1 cellular context compared by ENCODE assay signal in genomic region chr4:94451669-94452475, GRCh38.
TF ChIP-seq lines count a peak whose summit lies in the region.

TSS of gene PDLIM5 (plus strand) at chr4:94451942. CDS start at chr4:94455289, 3,347 bp downstream.

TF ChIP-seq in HepG2, 621 proteins besides CTCF, POLR2A, EP300 and RAD21 (continued from another document and continues in another):
- TF ChIP-seq ZNF367 (CRISPR knock-in tag; IDR thresholded peaks at IDR 0.05; ENCODE audit: borderline replicate concordance) = no peak
- TF ChIP-seq MXD1 (CRISPR knock-in tag; IDR thresholded peaks at IDR 0.05) = no peak
- no peak for TF ChIP-seq GPBP1L1 (CRISPR knock-in tag; IDR thresholded peaks at IDR 0.05)
- TF ChIP-seq ZNF224 (CRISPR knock-in tag; IDR thresholded peaks at IDR 0.05) = no peak
- peak; percentile 64 for TF ChIP-seq SP5 (CRISPR knock-in tag; IDR thresholded peaks at IDR 0.05; ENCODE audit: borderline replicate concordance, low read depth)
- TF ChIP-seq AFF4 (CRISPR knock-in tag; IDR thresholded peaks at IDR 0.05) = peak; percentile 91
- peak; percentile 63; the same call in 1 of the 2 replicates for TF ChIP-seq RXRB (CRISPR knock-in tag; IDR thresholded peaks at IDR 0.05; ENCODE audit: borderline replicate concordance)
- no peak for TF ChIP-seq RFXANK (CRISPR knock-in tag; IDR thresholded peaks at IDR 0.05)
- TF ChIP-seq ZNF670 (CRISPR knock-in tag; IDR thresholded peaks at IDR 0.05; ENCODE audit: borderline replicate concordance) = no peak
- TF ChIP-seq TEAD2 (CRISPR knock-in tag; IDR thresholded peaks at IDR 0.05) = no peak
- TF ChIP-seq ZNF468 (CRISPR knock-in tag; IDR thresholded peaks at IDR 0.05) = no peak
- no peak for TF ChIP-seq ZNF143 (CRISPR knock-in tag; IDR thresholded peaks at IDR 0.05)
- TF ChIP-seq ZNF225 (CRISPR knock-in tag; IDR thresholded peaks at IDR 0.05) = peak; percentile 82
- no peak; the same call in 1 of the 2 replicates for TF ChIP-seq ZNF841 (CRISPR knock-in tag; IDR thresholded peaks at IDR 0.05; ENCODE audit: borderline replicate concordance)
- TF ChIP-seq ZNF276 (CRISPR knock-in tag; IDR thresholded peaks at IDR 0.05; ENCODE audit: low read depth) = no peak
- TF ChIP-seq ZNF557 (CRISPR knock-in tag; IDR thresholded peaks at IDR 0.05) = no peak
- no peak for TF ChIP-seq KDM6A (CRISPR knock-in tag; IDR thresholded peaks at IDR 0.05; ENCODE audit: low read depth)
- TF ChIP-seq NCOR1 (IDR thresholded peaks at IDR 0.05; ENCODE audit: borderline replicate concordance, low read length) = 0 out of 2 replicates have a peak, but pooled peaks have one; percentile 16
- TF ChIP-seq KLF11 (CRISPR knock-in tag; IDR thresholded peaks at IDR 0.05) = no peak
- TF ChIP-seq ZNF780A (CRISPR knock-in tag; IDR thresholded peaks at IDR 0.05) = no peak
- TF ChIP-seq E2F1 (CRISPR knock-in tag; IDR thresholded peaks at IDR 0.05) = 0 out of 2 replicates have a peak, but pooled peaks have one; percentile 17
- 0 out of 2 replicates have a peak, but pooled peaks have one; percentile 34 for TF ChIP-seq SMAD3 (CRISPR knock-in tag; IDR thresholded peaks at IDR 0.05)
- TF ChIP-seq ZNF510 (CRISPR knock-in tag; IDR thresholded peaks at IDR 0.05; ENCODE audit: low read depth) = no peak
- no peak for TF ChIP-seq TCF12 (IDR thresholded peaks at IDR 0.05)
- peak; percentile 67; the same call in 1 of the 2 replicates for TF ChIP-seq TCF12 (CRISPR knock-in tag; IDR thresholded peaks at IDR 0.05)
- no peak for TF ChIP-seq NBN (conservative IDR thresholded peaks at IDR 0.05)
- TF ChIP-seq ZNF616 (CRISPR knock-in tag; IDR thresholded peaks at IDR 0.05; ENCODE audit: low read depth) = peak; percentile 42; the same call in 1 of the 2 replicates
- no peak for TF ChIP-seq CHD2 (IDR thresholded peaks at IDR 0.05; ENCODE audit: low read depth, low read length)
- no peak for TF ChIP-seq ZNF773 (CRISPR knock-in tag; IDR thresholded peaks at IDR 0.05; ENCODE audit: borderline replicate concordance)
- no peak for TF ChIP-seq HOXA5 (CRISPR knock-in tag; IDR thresholded peaks at IDR 0.05)
- TF ChIP-seq HNRNPH1 (optimal IDR thresholded peaks at IDR 0.05; ENCODE audit: low read depth, low read length) = no peak
- TF ChIP-seq ZNF343 (CRISPR knock-in tag; IDR thresholded peaks at IDR 0.05) = no peak
- TF ChIP-seq RAD51 (IDR thresholded peaks at IDR 0.05; ENCODE audit: borderline replicate concordance) = no peak
- TF ChIP-seq ZBTB49 (CRISPR knock-in tag; IDR thresholded peaks at IDR 0.05; ENCODE audit: borderline replicate concordance) = no peak
- no peak for TF ChIP-seq ZNF839 (CRISPR knock-in tag; IDR thresholded peaks at IDR 0.05; ENCODE audit: borderline replicate concordance)
- TF ChIP-seq ATF4 (CRISPR knock-in tag; IDR thresholded peaks at IDR 0.05) = peak in 1 of 2 experiments; percentile 33; a peak in 1 of 4 replicates
- peak; percentile 87; the same call in 1 of the 2 replicates for TF ChIP-seq ZGPAT (CRISPR knock-in tag; IDR thresholded peaks at IDR 0.05)
- TF ChIP-seq SCMH1 (CRISPR knock-in tag; IDR thresholded peaks at IDR 0.05; ENCODE audit: borderline replicate concordance) = no peak
- TF ChIP-seq RNF2 (conservative IDR thresholded peaks at IDR 0.05; ENCODE audit: low read depth) = no peak
- peak; percentile 50 for TF ChIP-seq GATAD1 (CRISPR knock-in tag; IDR thresholded peaks at IDR 0.05)
- no peak for TF ChIP-seq HMG20B (CRISPR knock-in tag; conservative IDR thresholded peaks at IDR 0.05)
- no peak for TF ChIP-seq IRF1 (CRISPR knock-in tag; IDR thresholded peaks at IDR 0.05; ENCODE audit: low read depth)
- TF ChIP-seq ZMAT3 (CRISPR knock-in tag; conservative IDR thresholded peaks at IDR 0.05) = peak; percentile 36; the same call in 1 of the 2 replicates
- no peak for TF ChIP-seq ZNF737 (CRISPR knock-in tag; IDR thresholded peaks at IDR 0.05; ENCODE audit: borderline replicate concordance)
- TF ChIP-seq IRF2 (CRISPR knock-in tag; IDR thresholded peaks at IDR 0.05) = peak; percentile 74
- TF ChIP-seq ETV6 (CRISPR knock-in tag; conservative IDR thresholded peaks at IDR 0.05) = 0 out of 2 replicates have a peak, but pooled peaks have one; percentile 71
- TF ChIP-seq E2F5 (CRISPR knock-in tag; conservative IDR thresholded peaks at IDR 0.05) = no peak; the same call in 1 of the 2 replicates
- 0 out of 2 replicates have a peak, but pooled peaks have one; percentile 41 for TF ChIP-seq ZNF639 (CRISPR knock-in tag; conservative IDR thresholded peaks at IDR 0.05)
- peak; percentile 81; the same call in 2 of the 3 replicates for TF ChIP-seq MXI1 (IDR thresholded peaks at IDR 0.05; ENCODE audit: borderline replicate concordance, low read depth, low read length)
- TF ChIP-seq TBX2 (CRISPR knock-in tag; IDR thresholded peaks at IDR 0.05; ENCODE audit: borderline replicate concordance) = peak; percentile 51; the same call in 1 of the 2 replicates
- TF ChIP-seq TARDBP (CRISPR knock-in tag; IDR thresholded peaks at IDR 0.05) = no peak; the same call in 1 of the 2 replicates
- TF ChIP-seq ZNF17 (CRISPR knock-in tag; IDR thresholded peaks at IDR 0.05) = no peak
- no peak; the same call in 1 of the 2 replicates for TF ChIP-seq ZNF263 (CRISPR knock-in tag; IDR thresholded peaks at IDR 0.05)
- TF ChIP-seq SETDB1 (CRISPR knock-in tag; IDR thresholded peaks at IDR 0.05; ENCODE audit: borderline replicate concordance) = no peak
